1 cellular context compared by ENCODE assay signal in the genomic region with DNA sequence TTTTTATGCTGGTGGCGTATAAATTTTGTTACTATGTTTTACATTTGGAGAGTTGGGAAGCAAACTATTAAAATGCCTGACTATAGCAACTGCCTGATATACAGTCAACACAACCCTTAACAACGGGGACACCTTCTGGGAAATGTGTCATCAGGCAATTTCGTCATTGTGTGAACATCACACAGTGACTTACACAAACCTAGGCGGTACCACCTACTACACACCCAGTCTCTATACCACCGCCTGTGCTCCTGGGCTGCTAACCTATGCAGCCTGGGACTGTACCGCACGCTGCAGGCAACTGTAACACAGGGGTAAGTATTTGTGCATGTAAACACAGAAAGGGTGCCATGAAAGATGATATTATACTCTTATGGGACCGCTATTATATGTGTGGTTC.
TF ChIP-seq lines count a peak whose summit lies in the region.

No MANE protein-coding gene starts in this region.

TF ChIP-seq in HepG2, 621 proteins besides CTCF, POLR2A, EP300 and RAD21 (continued from another document and continues in another):
- TF ChIP-seq, protein P1, sequence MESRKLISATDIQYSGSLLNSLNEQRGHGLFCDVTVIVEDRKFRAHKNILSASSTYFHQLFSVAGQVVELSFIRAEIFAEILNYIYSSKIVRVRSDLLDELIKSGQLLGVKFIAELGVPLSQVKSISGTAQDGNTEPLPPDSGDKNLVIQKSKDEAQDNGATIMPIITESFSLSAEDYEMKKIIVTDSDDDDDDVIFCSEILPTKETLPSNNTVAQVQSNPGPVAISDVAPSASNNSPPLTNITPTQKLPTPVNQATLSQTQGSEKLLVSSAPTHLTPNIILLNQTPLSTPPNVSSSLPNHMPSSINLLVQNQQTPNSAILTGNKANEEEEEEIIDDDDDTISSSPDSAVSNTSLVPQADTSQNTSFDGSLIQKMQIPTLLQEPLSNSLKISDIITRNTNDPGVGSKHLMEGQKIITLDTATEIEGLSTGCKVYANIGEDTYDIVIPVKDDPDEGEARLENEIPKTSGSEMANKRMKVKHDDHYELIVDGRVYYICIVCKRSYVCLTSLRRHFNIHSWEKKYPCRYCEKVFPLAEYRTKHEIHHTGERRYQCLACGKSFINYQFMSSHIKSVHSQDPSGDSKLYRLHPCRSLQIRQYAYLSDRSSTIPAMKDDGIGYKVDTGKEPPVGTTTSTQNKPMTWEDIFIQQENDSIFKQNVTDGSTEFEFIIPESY (CRISPR knock-in tag; IDR thresholded peaks at IDR 0.05) = no peak
- TF ChIP-seq FOXA3 (CRISPR knock-in tag; IDR thresholded peaks at IDR 0.05) (peak; percentile 41), MTA1 (CRISPR knock-in tag; IDR thresholded peaks at IDR 0.05; ENCODE audit: borderline replicate concordance) (no peak), CC2D1A (CRISPR knock-in tag; IDR thresholded peaks at IDR 0.05) (no peak), MBD4 (IDR thresholded peaks at IDR 0.05; ENCODE audit: borderline replicate concordance, low read length) (no peak), KLF15 (CRISPR knock-in tag; IDR thresholded peaks at IDR 0.05; ENCODE audit: borderline replicate concordance) (no peak), TBX2 (CRISPR knock-in tag; IDR thresholded peaks at IDR 0.05; ENCODE audit: borderline replicate concordance) (peak; percentile 46; the same call in 1 of the 2 replicates), HMGA1 (CRISPR knock-in tag; conservative IDR thresholded peaks at IDR 0.05) (no peak), PPARG (CRISPR knock-in tag; conservative IDR thresholded peaks at IDR 0.05) (no peak), MLLT10 (CRISPR knock-in tag; IDR thresholded peaks at IDR 0.05) (no peak), SOX6 (IDR thresholded peaks at IDR 0.05) (no peak), SOX6 (CRISPR knock-in tag; IDR thresholded peaks at IDR 0.05) (no peak), SKI (IDR thresholded peaks at IDR 0.05; ENCODE audit: partially characterized antibody) (no peak), CHD4 (IDR thresholded peaks at IDR 0.05; ENCODE audit: borderline replicate concordance, low read length) (no peak), SAP130 (CRISPR knock-in tag; IDR thresholded peaks at IDR 0.05; ENCODE audit: low read depth) (peak; percentile 62; the same call in 1 of the 2 replicates), RBM22 (optimal IDR thresholded peaks at IDR 0.05; ENCODE audit: low read length) (no peak), RARA (CRISPR knock-in tag; IDR thresholded peaks at IDR 0.05) (peak; percentile 40; the same call in 1 of the 2 replicates), ZFP62 (CRISPR knock-in tag; IDR thresholded peaks at IDR 0.05) (no peak), CHCHD3 (CRISPR knock-in tag; IDR thresholded peaks at IDR 0.05) (no peak), ZNF350 (CRISPR knock-in tag; IDR thresholded peaks at IDR 0.05; ENCODE audit: borderline replicate concordance, low read depth) (no peak), SMC3 (IDR thresholded peaks at IDR 0.05; ENCODE audit: low read length) (0 out of 2 replicates have a peak, but pooled peaks have one; percentile 6), ZNF792 (CRISPR knock-in tag; IDR thresholded peaks at IDR 0.05) (no peak), POGZ (CRISPR knock-in tag; IDR thresholded peaks at IDR 0.05) (no peak), HNRNPLL (IDR thresholded peaks at IDR 0.05; ENCODE audit: low read depth, low read length, poor library complexity, severe bottlenecking) (no peak), SRSF4 (IDR thresholded peaks at IDR 0.05; ENCODE audit: low read depth, low read length, poor library complexity, severe bottlenecking) (no peak), KDM5B (CRISPR knock-in tag; IDR thresholded peaks at IDR 0.05; ENCODE audit: borderline replicate concordance) (no peak), ZNF251 (CRISPR knock-in tag; IDR thresholded peaks at IDR 0.05) (no peak), CCAR2 (optimal IDR thresholded peaks at IDR 0.05; ENCODE audit: low read depth, low read length) (no peak), ZBTB20 (CRISPR knock-in tag; IDR thresholded peaks at IDR 0.05; ENCODE audit: borderline replicate concordance, low read depth) (no peak), CBX2 (IDR thresholded peaks at IDR 0.05; ENCODE audit: low read depth, low read length) (0 out of 2 replicates have a peak, but pooled peaks have one; percentile 41), CBX2 (CRISPR knock-in tag; IDR thresholded peaks at IDR 0.05; ENCODE audit: low read depth) (no peak), SP140L (CRISPR knock-in tag; IDR thresholded peaks at IDR 0.05; ENCODE audit: borderline replicate concordance) (no peak), ZNF12 (CRISPR knock-in tag; IDR thresholded peaks at IDR 0.05) (0 out of 2 replicates have a peak, but pooled peaks have one; percentile 47), ZBTB7A (CRISPR knock-in tag; IDR thresholded peaks at IDR 0.05) (no peak), ZNF510 (CRISPR knock-in tag; IDR thresholded peaks at IDR 0.05; ENCODE audit: low read depth) (no peak), CBX5 (CRISPR knock-in tag; IDR thresholded peaks at IDR 0.05; ENCODE audit: borderline replicate concordance) (no peak), ZMYM2 (CRISPR knock-in tag; IDR thresholded peaks at IDR 0.05) (no peak), MTF1 (CRISPR knock-in tag; IDR thresholded peaks at IDR 0.05) (no peak), ZKSCAN1 (IDR thresholded peaks at IDR 0.05; ENCODE audit: low read length) (peak; percentile 54; the same call in 1 of the 2 replicates), SRSF1 (optimal IDR thresholded peaks at IDR 0.05; ENCODE audit: low read depth, low read length) (no peak)
- TF ChIP-seq, protein P2, sequence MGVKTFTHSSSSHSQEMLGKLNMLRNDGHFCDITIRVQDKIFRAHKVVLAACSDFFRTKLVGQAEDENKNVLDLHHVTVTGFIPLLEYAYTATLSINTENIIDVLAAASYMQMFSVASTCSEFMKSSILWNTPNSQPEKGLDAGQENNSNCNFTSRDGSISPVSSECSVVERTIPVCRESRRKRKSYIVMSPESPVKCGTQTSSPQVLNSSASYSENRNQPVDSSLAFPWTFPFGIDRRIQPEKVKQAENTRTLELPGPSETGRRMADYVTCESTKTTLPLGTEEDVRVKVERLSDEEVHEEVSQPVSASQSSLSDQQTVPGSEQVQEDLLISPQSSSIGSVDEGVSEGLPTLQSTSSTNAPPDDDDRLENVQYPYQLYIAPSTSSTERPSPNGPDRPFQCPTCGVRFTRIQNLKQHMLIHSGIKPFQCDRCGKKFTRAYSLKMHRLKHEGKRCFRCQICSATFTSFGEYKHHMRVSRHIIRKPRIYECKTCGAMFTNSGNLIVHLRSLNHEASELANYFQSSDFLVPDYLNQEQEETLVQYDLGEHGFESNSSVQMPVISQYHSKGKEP (CRISPR knock-in tag; IDR thresholded peaks at IDR 0.05) = no peak
- TF ChIP-seq, protein P3, sequence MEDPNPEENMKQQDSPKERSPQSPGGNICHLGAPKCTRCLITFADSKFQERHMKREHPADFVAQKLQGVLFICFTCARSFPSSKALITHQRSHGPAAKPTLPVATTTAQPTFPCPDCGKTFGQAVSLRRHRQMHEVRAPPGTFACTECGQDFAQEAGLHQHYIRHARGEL (CRISPR knock-in tag; IDR thresholded peaks at IDR 0.05) = no peak
- TF ChIP-seq, protein P4, sequence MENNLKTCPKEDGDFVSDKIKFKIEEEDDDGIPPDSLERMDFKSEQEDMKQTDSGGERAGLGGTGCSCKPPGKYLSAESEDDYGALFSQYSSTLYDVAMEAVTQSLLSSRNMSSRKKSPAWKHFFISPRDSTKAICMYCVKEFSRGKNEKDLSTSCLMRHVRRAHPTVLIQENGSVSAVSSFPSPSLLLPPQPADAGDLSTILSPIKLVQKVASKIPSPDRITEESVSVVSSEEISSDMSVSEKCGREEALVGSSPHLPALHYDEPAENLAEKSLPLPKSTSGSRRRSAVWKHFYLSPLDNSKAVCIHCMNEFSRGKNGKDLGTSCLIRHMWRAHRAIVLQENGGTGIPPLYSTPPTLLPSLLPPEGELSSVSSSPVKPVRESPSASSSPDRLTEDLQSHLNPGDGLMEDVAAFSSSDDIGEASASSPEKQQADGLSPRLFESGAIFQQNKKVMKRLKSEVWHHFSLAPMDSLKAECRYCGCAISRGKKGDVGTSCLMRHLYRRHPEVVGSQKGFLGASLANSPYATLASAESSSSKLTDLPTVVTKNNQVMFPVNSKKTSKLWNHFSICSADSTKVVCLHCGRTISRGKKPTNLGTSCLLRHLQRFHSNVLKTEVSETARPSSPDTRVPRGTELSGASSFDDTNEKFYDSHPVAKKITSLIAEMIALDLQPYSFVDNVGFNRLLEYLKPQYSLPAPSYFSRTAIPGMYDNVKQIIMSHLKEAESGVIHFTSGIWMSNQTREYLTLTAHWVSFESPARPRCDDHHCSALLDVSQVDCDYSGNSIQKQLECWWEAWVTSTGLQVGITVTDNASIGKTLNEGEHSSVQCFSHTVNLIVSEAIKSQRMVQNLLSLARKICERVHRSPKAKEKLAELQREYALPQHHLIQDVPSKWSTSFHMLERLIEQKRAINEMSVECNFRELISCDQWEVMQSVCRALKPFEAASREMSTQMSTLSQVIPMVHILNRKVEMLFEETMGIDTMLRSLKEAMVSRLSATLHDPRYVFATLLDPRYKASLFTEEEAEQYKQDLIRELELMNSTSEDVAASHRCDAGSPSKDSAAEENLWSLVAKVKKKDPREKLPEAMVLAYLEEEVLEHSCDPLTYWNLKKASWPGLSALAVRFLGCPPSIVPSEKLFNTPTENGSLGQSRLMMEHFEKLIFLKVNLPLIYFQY (CRISPR knock-in tag; IDR thresholded peaks at IDR 0.05; ENCODE audit: borderline replicate concordance) = no peak
- TF ChIP-seq, protein P5, sequence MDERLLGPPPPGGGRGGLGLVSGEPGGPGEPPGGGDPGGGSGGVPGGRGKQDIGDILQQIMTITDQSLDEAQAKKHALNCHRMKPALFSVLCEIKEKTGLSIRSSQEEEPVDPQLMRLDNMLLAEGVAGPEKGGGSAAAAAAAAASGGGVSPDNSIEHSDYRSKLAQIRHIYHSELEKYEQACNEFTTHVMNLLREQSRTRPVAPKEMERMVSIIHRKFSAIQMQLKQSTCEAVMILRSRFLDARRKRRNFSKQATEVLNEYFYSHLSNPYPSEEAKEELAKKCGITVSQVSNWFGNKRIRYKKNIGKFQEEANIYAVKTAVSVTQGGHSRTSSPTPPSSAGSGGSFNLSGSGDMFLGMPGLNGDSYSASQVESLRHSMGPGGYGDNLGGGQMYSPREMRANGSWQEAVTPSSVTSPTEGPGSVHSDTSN (CRISPR knock-in tag; IDR thresholded peaks at IDR 0.05) = no peak
- TF ChIP-seq, protein P6, sequence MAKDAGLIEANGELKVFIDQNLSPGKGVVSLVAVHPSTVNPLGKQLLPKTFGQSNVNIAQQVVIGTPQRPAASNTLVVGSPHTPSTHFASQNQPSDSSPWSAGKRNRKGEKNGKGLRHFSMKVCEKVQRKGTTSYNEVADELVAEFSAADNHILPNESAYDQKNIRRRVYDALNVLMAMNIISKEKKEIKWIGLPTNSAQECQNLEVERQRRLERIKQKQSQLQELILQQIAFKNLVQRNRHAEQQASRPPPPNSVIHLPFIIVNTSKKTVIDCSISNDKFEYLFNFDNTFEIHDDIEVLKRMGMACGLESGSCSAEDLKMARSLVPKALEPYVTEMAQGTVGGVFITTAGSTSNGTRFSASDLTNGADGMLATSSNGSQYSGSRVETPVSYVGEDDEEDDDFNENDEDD (CRISPR knock-in tag; IDR thresholded peaks at IDR 0.05; ENCODE audit: borderline replicate concordance) = no peak
- TF ChIP-seq, protein P7, sequence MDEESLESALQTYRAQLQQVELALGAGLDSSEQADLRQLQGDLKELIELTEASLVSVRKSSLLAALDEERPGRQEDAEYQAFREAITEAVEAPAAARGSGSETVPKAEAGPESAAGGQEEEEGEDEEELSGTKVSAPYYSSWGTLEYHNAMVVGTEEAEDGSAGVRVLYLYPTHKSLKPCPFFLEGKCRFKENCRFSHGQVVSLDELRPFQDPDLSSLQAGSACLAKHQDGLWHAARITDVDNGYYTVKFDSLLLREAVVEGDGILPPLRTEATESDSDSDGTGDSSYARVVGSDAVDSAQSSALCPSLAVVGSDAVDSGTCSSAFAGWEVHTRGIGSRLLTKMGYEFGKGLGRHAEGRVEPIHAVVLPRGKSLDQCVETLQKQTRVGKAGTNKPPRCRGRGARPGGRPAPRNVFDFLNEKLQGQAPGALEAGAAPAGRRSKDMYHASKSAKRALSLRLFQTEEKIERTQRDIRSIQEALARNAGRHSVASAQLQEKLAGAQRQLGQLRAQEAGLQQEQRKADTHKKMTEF (CRISPR knock-in tag; IDR thresholded peaks at IDR 0.05) = 0 out of 2 replicates have a peak, but pooled peaks have one; percentile 29
- TF ChIP-seq, protein P8, sequence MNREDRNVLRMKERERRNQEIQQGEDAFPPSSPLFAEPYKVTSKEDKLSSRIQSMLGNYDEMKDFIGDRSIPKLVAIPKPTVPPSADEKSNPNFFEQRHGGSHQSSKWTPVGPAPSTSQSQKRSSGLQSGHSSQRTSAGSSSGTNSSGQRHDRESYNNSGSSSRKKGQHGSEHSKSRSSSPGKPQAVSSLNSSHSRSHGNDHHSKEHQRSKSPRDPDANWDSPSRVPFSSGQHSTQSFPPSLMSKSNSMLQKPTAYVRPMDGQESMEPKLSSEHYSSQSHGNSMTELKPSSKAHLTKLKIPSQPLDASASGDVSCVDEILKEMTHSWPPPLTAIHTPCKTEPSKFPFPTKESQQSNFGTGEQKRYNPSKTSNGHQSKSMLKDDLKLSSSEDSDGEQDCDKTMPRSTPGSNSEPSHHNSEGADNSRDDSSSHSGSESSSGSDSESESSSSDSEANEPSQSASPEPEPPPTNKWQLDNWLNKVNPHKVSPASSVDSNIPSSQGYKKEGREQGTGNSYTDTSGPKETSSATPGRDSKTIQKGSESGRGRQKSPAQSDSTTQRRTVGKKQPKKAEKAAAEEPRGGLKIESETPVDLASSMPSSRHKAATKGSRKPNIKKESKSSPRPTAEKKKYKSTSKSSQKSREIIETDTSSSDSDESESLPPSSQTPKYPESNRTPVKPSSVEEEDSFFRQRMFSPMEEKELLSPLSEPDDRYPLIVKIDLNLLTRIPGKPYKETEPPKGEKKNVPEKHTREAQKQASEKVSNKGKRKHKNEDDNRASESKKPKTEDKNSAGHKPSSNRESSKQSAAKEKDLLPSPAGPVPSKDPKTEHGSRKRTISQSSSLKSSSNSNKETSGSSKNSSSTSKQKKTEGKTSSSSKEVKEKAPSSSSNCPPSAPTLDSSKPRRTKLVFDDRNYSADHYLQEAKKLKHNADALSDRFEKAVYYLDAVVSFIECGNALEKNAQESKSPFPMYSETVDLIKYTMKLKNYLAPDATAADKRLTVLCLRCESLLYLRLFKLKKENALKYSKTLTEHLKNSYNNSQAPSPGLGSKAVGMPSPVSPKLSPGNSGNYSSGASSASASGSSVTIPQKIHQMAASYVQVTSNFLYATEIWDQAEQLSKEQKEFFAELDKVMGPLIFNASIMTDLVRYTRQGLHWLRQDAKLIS (CRISPR knock-in tag; IDR thresholded peaks at IDR 0.05) = no peak
